In the genomic region with DNA sequence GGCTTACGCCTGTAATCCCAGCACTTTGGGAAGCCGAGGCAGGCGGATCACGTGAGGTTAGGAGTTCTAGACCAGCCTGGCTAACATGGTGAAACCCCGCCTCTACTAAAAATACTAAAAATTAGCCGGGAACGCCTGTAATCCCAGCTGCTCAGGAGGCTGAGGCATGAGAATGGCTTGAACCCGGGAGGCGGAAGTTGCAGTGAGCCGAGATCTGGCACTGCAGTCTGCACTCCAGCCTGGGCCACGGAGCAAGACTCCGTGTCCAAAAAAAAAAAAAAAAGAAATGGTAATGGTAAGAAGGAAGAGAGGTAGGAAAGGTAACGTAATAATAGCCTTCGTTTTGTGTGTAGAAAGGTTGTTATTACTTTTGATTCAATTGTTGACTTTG, we compare ENCODE assay signal across 8 cellular contexts. TPM values are rescaled to one million over a fixed set of nuclear protein-coding genes. Genes with fewer than 3 reads are reported as not detected.
DNase-seq lines count a peak whose midpoint lies in the region; ATAC-seq and TF ChIP-seq lines count a peak whose summit lies in the region.

No MANE protein-coding gene starts in this region.

- H3K9me3 Mint-ChIP-seq in activated naive CD8-positive, alpha-beta T cell treated with anti-CD3 and anti-CD28 coated beads, Interleukin-2, amount 10 ng/mL, durations not matched to agents 7 days and 5 days, result no peaks in the 10 kb centered on the region

- H3K4me1 ChIP-seq in cardiac muscle cell (ENCODE audit: low read depth) (peaks cover 10% of the 10 kb centered on the region), tibial artery (peaks cover 0 to 24% (median 17%) of the 10 kb centered on the region in 4 donors)

- no peak for TF ChIP-seq CTCF in cardiac muscle cell (IDR thresholded peaks at IDR 0.05; ENCODE audit: low read depth, low read length)
- TF ChIP-seq CTCF in tibial artery (IDR thresholded peaks at IDR 0.05), result no peak
- no peak for TF ChIP-seq CTCF in omental fat pad (IDR thresholded peaks at IDR 0.05)

- peaks cover 21% of the 10 kb centered on the region for H3K4me1 Mint-ChIP-seq in activated naive CD8-positive, alpha-beta T cell treated with anti-CD3 and anti-CD28 coated beads, Interleukin-2, amount 10 ng/mL, durations not matched to agents 7 days and 5 days

- peaks cover 33% of the 10 kb centered on the region for H3K36me3 ChIP-seq in cardiac muscle cell
- H3K36me3 ChIP-seq in tibial artery, result peaks cover 30 to 34% (median 32%) of the 10 kb centered on the region in 3 donors

- H3K27ac Mint-ChIP-seq in activated naive CD8-positive, alpha-beta T cell treated with anti-CD3 and anti-CD28 coated beads, Interleukin-2, amount 10 ng/mL, durations not matched to agents 7 days and 5 days, result peak overlapping the region; percentile 95

- H3K4me3 Mint-ChIP-seq in activated naive CD8-positive, alpha-beta T cell treated with anti-CD3 and anti-CD28 coated beads, Interleukin-2, amount 10 ng/mL, durations not matched to agents 7 days and 5 days, result peak overlapping the region; percentile 91

- H3K4me3 ChIP-seq in cardiac muscle cell, result peak overlapping the region; percentile 92
- H3K4me3 ChIP-seq in tibial artery, result peak overlapping the region; percentile 92 to 94

- intact Hi-C loops in Right ventricle myocardium superior (cut with DNase I) (loop anchor here (5.0 kb wide), 1 partner anchor 38 kb away; the partner anchor contains the start of gene SUV39H2), left colon (cut with DNase I, micrococcal nuclease) (no loop called here), tibial artery (cut with DNase I; ENCODE audit: low total_unique reads) (loop anchor here (5.0 kb wide), 1 partner anchor 38 kb away; the partner anchor contains the start of gene SUV39H2)

- peak overlapping the region; percentile 91 for H3K27ac ChIP-seq in cardiac muscle cell
- peak overlapping the region; percentile 89 to 97 for H3K27ac ChIP-seq in tibial artery

- H3K27me3 ChIP-seq in cardiac muscle cell (no peaks in the 10 kb centered on the region), tibial artery (no peaks in the 10 kb centered on the region)

- no peaks in the 10 kb centered on the region for H3K27me3 Mint-ChIP-seq in activated naive CD8-positive, alpha-beta T cell treated with anti-CD3 and anti-CD28 coated beads, Interleukin-2, amount 10 ng/mL, durations not matched to agents 7 days and 5 days

- ATAC-seq in Right ventricle myocardium superior (ENCODE audit: poor library complexity) (no peak), left colon (peak; percentile 21), omental fat pad (ENCODE audit: low FRiP score) (no peak)
- ATAC-seq in activated naive CD8-positive, alpha-beta T cell treated with anti-CD3 and anti-CD28 coated beads, Interleukin-2, amount 10 ng/mL, durations not matched to agents 7 days and 5 days (ENCODE audit: low read depth), result no peak

- H3K9me3 ChIP-seq in cardiac muscle cell (ENCODE audit: low read depth) (no peaks in the 10 kb centered on the region), tibial artery (no peaks in the 10 kb centered on the region)

- peaks cover 11% of the 10 kb centered on the region for H3K36me3 Mint-ChIP-seq in activated naive CD8-positive, alpha-beta T cell treated with anti-CD3 and anti-CD28 coated beads, Interleukin-2, amount 10 ng/mL, durations not matched to agents 7 days and 5 days

- POLR2A ChIA-PET in activated naive CD8-positive, alpha-beta T cell treated with anti-CD3 and anti-CD28 coated beads, Interleukin-2, amount 10 ng/mL, durations not matched to agents 7 days and 5 days (lab: Charles Lee), result interaction anchor here (1.0 to 2.7 kb wide), 5 partner anchors 39 to 285 kb away, joined by 4 to 38 read pairs (median 14); partner anchors contain the start of genes DCLRE1C, MEIG1 and SUV39H2

- DNase-seq in cardiac muscle cell (ENCODE audit: low read depth in 1 of 2, low spot score in 1 of 2) (peak in 1 of 2 donors; percentile 23), Right ventricle myocardium superior (no peak), left colon (peak; percentile 39 to 49), tibial artery (no peak), NCI-H187 treated with DMSO at 0.1 percent for 48 hours (lab: John Stamatoyannopoulos, UW) (no peak), omental fat pad (ENCODE audit: low spot score) (no peak), superior temporal gyrus (ENCODE audit: extremely low spot score) (no peak)
- DNase-seq in activated naive CD8-positive, alpha-beta T cell treated with anti-CD3 and anti-CD28 coated beads, Interleukin-2, amount 10 ng/mL, durations not matched to agents 7 days and 5 days, result no peak

RNA-seq across cellular contexts. Expression of gene HSPA14, which starts 1.2 kb away (rescaled TPM):
- total RNA-seq in cardiac muscle cell (14.0 and 14.2 TPM in 2 replicates), Right ventricle myocardium superior (7.3 TPM), left colon (10 to 100 TPM; 13.6 to 14.0 TPM), omental fat pad (10 to 100 TPM in 3 of 4 donors, 1 to 10 TPM in 1; 9.1 to 15.3 (median 11.8) TPM)
- 19.3 and 22.3 TPM in 2 replicates for polyA plus RNA-seq in cardiac muscle cell
- 10 to 100 TPM; 23.0 to 25.1 TPM for total RNA-seq in activated naive CD8-positive, alpha-beta T cell treated with anti-CD3 and anti-CD28 coated beads, Interleukin-2, amount 10 ng/mL, durations not matched to agents 7 days and 5 days

RNA-seq across cellular contexts. Expression of gene MSANTD7, which starts 1.2 kb away (rescaled TPM):
- 16.0 and 16.7 TPM in 2 replicates for total RNA-seq in cardiac muscle cell
- polyA plus RNA-seq in cardiac muscle cell, result 8.0 and 10.1 TPM in 2 replicates
- 4.4 TPM for total RNA-seq in Right ventricle myocardium superior
- total RNA-seq in activated naive CD8-positive, alpha-beta T cell treated with anti-CD3 and anti-CD28 coated beads, Interleukin-2, amount 10 ng/mL, durations not matched to agents 7 days and 5 days, result 10 to 100 TPM; 17.0 to 19.4 TPM
- total RNA-seq in left colon, result 10 to 100 TPM in 1 of 2 donors, 1 to 10 TPM in 1; 9.9 to 12.2 TPM
- total RNA-seq in omental fat pad, result 10 to 100 TPM in 2 of 4 donors, 1 to 10 TPM in 2; 7.5 to 18.0 (median 11.9) TPM

RNA-seq across cellular contexts. Expression of gene CDNF, which starts 1.5 kb away (rescaled TPM):
- total RNA-seq in cardiac muscle cell, result 0.74 and 4.1 TPM in 2 replicates
- polyA plus RNA-seq in cardiac muscle cell, result 1.4 and 2.9 TPM in 2 replicates
- 2.3 TPM for total RNA-seq in Right ventricle myocardium superior
- total RNA-seq in activated naive CD8-positive, alpha-beta T cell treated with anti-CD3 and anti-CD28 coated beads, Interleukin-2, amount 10 ng/mL, durations not matched to agents 7 days and 5 days, result 1 to 10 TPM in 1 of 2 experiments, under 1 TPM in 1; 0.82 to 1.0 TPM
- 1 to 10 TPM; 1.7 to 2.0 TPM for total RNA-seq in left colon
- total RNA-seq in omental fat pad, result 1 to 10 TPM; 1.4 to 7.3 (median 2.0) TPM

RNA-seq across cellular contexts. Expression of gene SUV39H2, which starts 39.4 kb away (rescaled TPM):
- total RNA-seq in cardiac muscle cell, result 6.9 and 10.6 TPM in 2 replicates
- 12.4 and 20.4 TPM in 2 replicates for polyA plus RNA-seq in cardiac muscle cell
- 4.1 TPM for total RNA-seq in Right ventricle myocardium superior
- 10 to 100 TPM; 19.4 to 22.3 TPM for total RNA-seq in activated naive CD8-positive, alpha-beta T cell treated with anti-CD3 and anti-CD28 coated beads, Interleukin-2, amount 10 ng/mL, durations not matched to agents 7 days and 5 days
- total RNA-seq in left colon, result 1 to 10 TPM; 5.6 to 7.9 TPM
- 1 to 10 TPM; 4.4 to 7.9 (median 5.2) TPM for total RNA-seq in omental fat pad

Comparison
In these comparisons a context has a peak if more than half of its experiments do, and no peak if none do; other contexts are left out.
1. DNase-seq: peak in left colon (2 of 2); none in Right ventricle myocardium superior (single experiment), activated naive CD8-positive, alpha-beta T cell treated with anti-CD3 and anti-CD28 coated beads, Interleukin-2, amount 10 ng/mL, durations not matched to agents 7 days and 5 days (single experiment), tibial artery (0 of 2), NCI-H187 treated with DMSO at 0.1 percent for 48 hours (single experiment), omental fat pad (single experiment) and superior temporal gyrus (single experiment).
2. intact Hi-C loops: an anchor here in Right ventricle myocardium superior (5.0 kb wide) and tibial artery (5.0 kb wide); none called in left colon.